In genomic region chr2:43427032-43427424, GRCh38 we compare ENCODE assay signal across 1 cellular context.
TF ChIP-seq lines count a peak whose summit lies in the region.

No MANE protein-coding gene starts in this region.

TF ChIP-seq in HCT116, 20 proteins besides CTCF, POLR2A, EP300 and RAD21 (continued from another document):
- TF ChIP-seq REST (IDR thresholded peaks at IDR 0.05; ENCODE audit: low read depth) (no peak), ZNF274 (IDR thresholded peaks at IDR 0.05; ENCODE audit: low read depth, low read length) (no peak), JUND (IDR thresholded peaks at IDR 0.05) (no peak), ZFX (IDR thresholded peaks at IDR 0.05) (no peak), YY1 (IDR thresholded peaks at IDR 0.05; ENCODE audit: extremely low read depth, insufficient replicate concordance, low read depth, low read length) (no peak), SRF (IDR thresholded peaks at IDR 0.05; ENCODE audit: low read depth) (no peak), FOSL1 (IDR thresholded peaks at IDR 0.05; ENCODE audit: low read depth) (no peak), SIN3A (IDR thresholded peaks at IDR 0.05; ENCODE audit: low read depth) (no peak)
TF ChIP-seq in HCT116: peak in this region for 0.
